In genomic region chr5:109832207-109833188, GRCh38 we compare ENCODE assay signal across 7 cellular contexts.
DNase-seq lines count a peak whose midpoint lies in the region; ATAC-seq, FAIRE-seq and TF ChIP-seq lines count a peak whose summit lies in the region.
"Not testable (repeated sequence)": the region's sequence is repeated elsewhere in the genome, so short reads cannot be mapped to it uniquely, and the experiment has no call there.

No MANE protein-coding gene starts in this region.

- not testable (repeated sequence) for H3K9me3 Mint-ChIP-seq in HFFc6

- H3K36me3 Mint-ChIP-seq in HFFc6 (ENCODE audit: low read depth): peaks cover 14% of the 10 kb centered on the region

- not testable (repeated sequence) for TF ChIP-seq EP300 in K562 (IDR thresholded peaks at IDR 0.05; ENCODE audit: low read length)

- H3K27me3 Mint-ChIP-seq in HFFc6 (ENCODE audit: insufficient read depth): not testable (repeated sequence)

- H3K9me1 ChIP-seq in K562 (ENCODE audit: control insufficient read depth, insufficient read depth, low read length): not testable (repeated sequence)

- H3K9me3 ChIP-seq in SJSA1 (replicated peaks); K562 (replicated peaks; ENCODE audit: control insufficient read depth, insufficient read depth, low read depth, low read length): not testable (repeated sequence)

- peaks cover 20% of the 10 kb centered on the region for H3K4me1 ChIP-seq in SJSA1 (replicated peaks)
- not testable (repeated sequence) for H3K4me1 ChIP-seq in K562 (replicated peaks in 1 of 2; ENCODE audit: control insufficient read depth in 2 of 2, insufficient read depth in 2 of 2, low read length in 2 of 2)

- not testable (repeated sequence) for BruUV-seq in K562 (replicated peaks; lab: Mats Ljungman, UMichigan)

- not testable (repeated sequence) for FAIRE-seq in K562 (lab: Jason Lieb, UNC)

- not testable (repeated sequence) for TF ChIP-seq POLR2A in K562 (conservative IDR thresholded peaks at IDR 0.05)

- DNase-seq in Daoy (ENCODE audit: low read depth) (peak; percentile 10), HFFc6 (peak; percentile 18), NCI-H524 (lab: John Stamatoyannopoulos, UW) (peak; percentile 12 to 55), SJSA1 (ENCODE audit: low read depth in 1 of 2, low spot score in 2 of 2) (peak in 1 of 2 experiments; percentile 51), K562 (ENCODE audit: extremely low read depth in 1 of 4, low spot score in 3 of 4) (peak in 1 of 4 experiments; percentile 17), Right ventricle myocardium inferior (ENCODE audit: missing footprints) (peak; percentile 46), myocyte (ENCODE audit: low read depth) (peak; percentile 57)

- not testable (repeated sequence) for H2AFZ ChIP-seq in K562 (ENCODE audit: low read depth, low read length)

- WGBS in K562 (ENCODE audit: insufficient coverage, low coverage, missing lambda C conversion rate): 64% methylated on average over 5 of the region's 42 CpGs

- not testable (repeated sequence) for H3K9ac ChIP-seq in K562 (ENCODE audit: insufficient read depth in 1 of 2, low read depth in 2 of 2, low read length in 2 of 2)

- peaks cover 55% of the 10 kb centered on the region for H3K4me1 Mint-ChIP-seq in HFFc6 (ENCODE audit: low read depth)

- H3K27ac ChIP-seq in SJSA1: peak overlapping the region; percentile 43
- H3K27ac ChIP-seq in K562 (ENCODE audit: extremely low read depth, low read depth, low read length): not testable (repeated sequence)

- CTCF ChIA-PET in K562 (lab: Yijun Ruan, JAX; ENCODE audit: low intra/inter-chr PET ratio): not testable (repeated sequence)

- H3K79me2 ChIP-seq in K562 (ENCODE audit: control insufficient read depth, insufficient read depth, low read length): not testable (repeated sequence)

- TF ChIP-seq CTCF in HFFc6 (IDR thresholded peaks at IDR 0.05); K562 (IDR thresholded peaks at IDR 0.05 in 2 of 3, conservative IDR thresholded peaks at IDR 0.05 in 1 of 3; ENCODE audit: insufficient read depth in 2 of 3, low read depth in 1 of 3, low read length in 3 of 3): not testable (repeated sequence)

- in situ Hi-C loops in K562 (cut with MboI): not testable (repeated sequence)

- not testable (repeated sequence) for H3K4me2 ChIP-seq in K562 (ENCODE audit: insufficient read depth, low read length)

- not testable (repeated sequence) for H3K27me3 ChIP-seq in SJSA1 (replicated peaks); K562 (ENCODE audit: control insufficient read depth in 2 of 2, insufficient read depth in 2 of 2, low read length in 2 of 2)

- H3K4me3 ChIP-seq in SJSA1, K562: not testable (repeated sequence)

- H4K20me1 ChIP-seq in K562 (replicated peaks; ENCODE audit: control insufficient read depth, insufficient read depth, low read length): not testable (repeated sequence)

- intact Hi-C loops in K562 (cut with micrococcal nuclease); Right ventricle myocardium inferior (cut with DNase I): not testable (repeated sequence)

- not testable (repeated sequence) for ATAC-seq in K562, Right ventricle myocardium inferior

- peak overlapping the region; percentile 92 for H3K27ac Mint-ChIP-seq in HFFc6

- H3K4me3 Mint-ChIP-seq in HFFc6: peak overlapping the region; percentile 70

- POLR2A ChIA-PET in K562 (lab: Yijun Ruan, JAX): not testable (repeated sequence)

- H3K36me3 ChIP-seq in SJSA1 (peaks cover 45% of the 10 kb centered on the region), K562 (ENCODE audit: control insufficient read depth, insufficient read depth, low read length) (peaks cover 12% of the 10 kb centered on the region)

- TF ChIP-seq RAD21 in K562 (CRISPR knock-in tag; conservative IDR thresholded peaks at IDR 0.05 in 1 of 2, IDR thresholded peaks at IDR 0.05 in 1 of 2): not testable (repeated sequence)

TF ChIP-seq in K562, 482 proteins besides CTCF, POLR2A, EP300 and RAD21 (continues in another document):
- TF ChIP-seq ARID1B (IDR thresholded peaks at IDR 0.05) (peak; percentile 46), ZNF311 (CRISPR knock-in tag; IDR thresholded peaks at IDR 0.05) (peak; percentile 93), CXXC5 (CRISPR knock-in tag; IDR thresholded peaks at IDR 0.05) (peak; percentile 33), CBFA2T3 (IDR thresholded peaks at IDR 0.05) (peak; percentile 85), SMAD4 (CRISPR knock-in tag; conservative IDR thresholded peaks at IDR 0.05) (0 out of 2 replicates have a peak, but pooled peaks have one; percentile 26), ZNF592 (IDR thresholded peaks at IDR 0.05) (peak; percentile 58; the same call in 1 of the 2 replicates), ZBTB33 (CRISPR knock-in tag; IDR thresholded peaks at IDR 0.05) (peak; percentile 82), ZNF695 (CRISPR knock-in tag; IDR thresholded peaks at IDR 0.05) (peak; percentile 91; the same call in 1 of the 2 replicates), SMARCE1 (IDR thresholded peaks at IDR 0.05) (peak; percentile 33; the same call in 1 of the 2 replicates), DMBX1 (CRISPR knock-in tag; IDR thresholded peaks at IDR 0.05; ENCODE audit: borderline replicate concordance) (peak; percentile 93; the same call in 1 of the 2 replicates), TEAD4 (IDR thresholded peaks at IDR 0.05; ENCODE audit: low read length) (0 out of 2 replicates have a peak, but pooled peaks have one; percentile 18), TRIM24 (IDR thresholded peaks at IDR 0.05) (peak; percentile 77 to 82; a peak in 3 of 4 replicates), TFAP4 (CRISPR knock-in tag; IDR thresholded peaks at IDR 0.05; ENCODE audit: borderline replicate concordance) (0 out of 2 replicates have a peak, but pooled peaks have one; percentile 18), NCOR1 (IDR thresholded peaks at IDR 0.05) (peak; percentile 31; the same call in 1 of the 2 replicates), NFIC (IDR thresholded peaks at IDR 0.05) (peak; percentile 28; the same call in 1 of the 2 replicates), ETV5 (CRISPR knock-in tag; IDR thresholded peaks at IDR 0.05; ENCODE audit: low read depth) (peak; percentile 8; the same call in 1 of the 2 replicates), DPF2 (IDR thresholded peaks at IDR 0.05) (peak; percentile 45; the same call in 1 of the 2 replicates), TCF3 (CRISPR knock-in tag; IDR thresholded peaks at IDR 0.05) (peak; percentile 66), KDM1A (IDR thresholded peaks at IDR 0.05) (peak; percentile 15 to 45; a peak in 1 of 4 replicates), TAL1 (IDR thresholded peaks at IDR 0.05) (peak; percentile 57; the same call in 1 of the 2 replicates)
- TF ChIP-seq TEAD4 (CRISPR knock-in tag; IDR thresholded peaks at IDR 0.05; ENCODE audit: borderline replicate concordance): not testable (repeated sequence)
